ENCODE assay signal across 23 cellular contexts in genomic region chr11:45331839-45332485, GRCh38. TPM values are rescaled to one million over a fixed set of nuclear protein-coding genes. Genes with fewer than 3 reads are reported as not detected.
A peak's percentile ranks its signal among the peaks of the same experiment; 100 is the strongest.
DNase-seq lines count a peak whose midpoint lies in the region; ATAC-seq, FAIRE-seq and TF ChIP-seq lines count a peak whose summit lies in the region.
"Had no signal": no experiment of that assay in that cellular context is flagged by ENCODE, and none has a peak within 500 bp of the region (broad histone marks: within the 10 kb centered on the region; RNA-seq: fewer than 3 reads in every experiment).

No MANE protein-coding gene starts in this region.

- no peak overlapping the region for H3K4me3 ChIP-seq in GM23338
- H3K4me3 ChIP-seq in Panc1 (ENCODE audit: low read depth in 2 of 2, low read length in 2 of 2), result no peak overlapping the region
- H3K4me3 ChIP-seq in fibroblast of mammary gland (ENCODE audit: control insufficient read depth, low read depth, low read length), result no peak overlapping the region
- no peak overlapping the region for H3K4me3 ChIP-seq in HepG2 (replicated peaks in 1 of 3; ENCODE audit: insufficient read depth in 1 of 3, low read depth in 2 of 3, low read length in 3 of 3)
- H3K4me3 ChIP-seq: PC-9, SJCRH30, uterus had no signal

- H3K27me3 Mint-ChIP-seq in GM23338 (ENCODE audit: insufficient read depth, low read depth, poor library complexity), result peaks cover 4% of the 10 kb centered on the region

- H3F3A ChIP-seq in GM23338 (replicated peaks; ENCODE audit: low read depth), result no peaks in the 10 kb centered on the region

- intact Hi-C loops in Panc1 (cut with micrococcal nuclease; ENCODE audit: unreplicated experiment) (loop anchor here (1.0 to 10.0 kb wide), 2 partner anchors 222 to 397 kb away; no protein-coding TSS in a partner anchor), HepG2 (cut with micrococcal nuclease; ENCODE audit: unreplicated experiment) (loop anchor here (1.0 to 2.0 kb wide), 2 partner anchors 79 to 222 kb away; no protein-coding TSS in a partner anchor)

- CTCF ChIA-PET in Panc1 (lab: Charles Lee) (interaction anchor here (2.8 kb wide), 1 partner anchor 221 kb away, joined by 29 read pairs; no protein-coding TSS in a partner anchor), HepG2 (lab: Yijun Ruan, JAX; ENCODE audit: low intra/inter-chr PET ratio, low total read pairs) (interaction anchor here (1.0 to 3.2 kb wide), 3 partner anchors 221 to 440 kb away, joined by 3 to 22 read pairs (median 6); no protein-coding TSS in a partner anchor)

- H3K27ac ChIP-seq in GM23338 (ENCODE audit: low read depth), result no peak overlapping the region
- H3K27ac ChIP-seq in Panc1 (ENCODE audit: low read length), result no peak overlapping the region
- no peak overlapping the region for H3K27ac ChIP-seq in HepG2 (ENCODE audit: extremely low read length, insufficient read depth, low read length)
- H3K27ac ChIP-seq: brain microvascular endothelial cell, HL-60, PC-9, SJCRH30 had no signal

- no peak overlapping the region for H3K9ac ChIP-seq in HepG2 (ENCODE audit: insufficient read depth, low read depth, low read length)

- H4K20me1 ChIP-seq in GM23338 (replicated peaks; ENCODE audit: insufficient read depth) (no peaks in the 10 kb centered on the region), HepG2 (ENCODE audit: insufficient read depth, low read length) (no peaks in the 10 kb centered on the region)

- H3K27ac Mint-ChIP-seq in GM23338, result no peak overlapping the region
- no peak overlapping the region for H3K27ac Mint-ChIP-seq in stimulated activated effector memory CD8-positive, alpha-beta T cell treated with anti-CD3 and anti-CD28 coated beads, Interleukin-12 subunit alpha, Interleukin-12 subunit beta, amount 100 ng/mL, for 72 hours
- H3K27ac Mint-ChIP-seq: activated T-cell treated with anti-CD3 and anti-CD28 coated beads, Interleukin-2, amount 50 U/mL, for 72 hours; memory B cell; stimulated activated naive B cell treated with anti-CD40 and anti-IgM and Interleukin-4, amounts not matched to agents 10 μg/mL and 1 μg/mL and 100 μg/mL, for 72 hours; WTC11 had no signal

- H3K79me2 ChIP-seq in GM23338 (replicated peaks; ENCODE audit: insufficient read depth), result no peaks in the 10 kb centered on the region
- H3K79me2 ChIP-seq in HepG2 (ENCODE audit: insufficient read depth, low read length), result no peaks in the 10 kb centered on the region

- TF ChIP-seq CTCF in GM23338 (conservative IDR thresholded peaks at IDR 0.05; ENCODE audit: low read depth in 2 of 2), result peak in 1 of 2 experiments; percentile 36; a peak in 2 of 4 replicates
- TF ChIP-seq CTCF in Panc1 (IDR thresholded peaks at IDR 0.05), result no peak
- no peak for TF ChIP-seq CTCF in fibroblast of mammary gland (conservative IDR thresholded peaks at IDR 0.05; ENCODE audit: control insufficient read depth, insufficient read depth, low read depth, low read length)
- TF ChIP-seq CTCF in HepG2 (CRISPR knock-in tag; IDR thresholded peaks at IDR 0.05), result no peak

- no peak overlapping the region for H3K4me2 ChIP-seq in GM23338
- no peak overlapping the region for H3K4me2 ChIP-seq in HepG2 (ENCODE audit: low read depth, low read length)
- H3K4me2 ChIP-seq: PC-9 had no signal

- no peak overlapping the region for H3K4me3 Mint-ChIP-seq in GM23338
- no peak overlapping the region for H3K4me3 Mint-ChIP-seq in stimulated activated effector memory CD8-positive, alpha-beta T cell treated with anti-CD3 and anti-CD28 coated beads, Interleukin-12 subunit alpha, Interleukin-12 subunit beta, amount 100 ng/mL, for 72 hours
- H3K4me3 Mint-ChIP-seq: activated T-cell treated with anti-CD3 and anti-CD28 coated beads, Interleukin-2, amount 50 U/mL, for 72 hours; CD14-positive monocyte; memory B cell; neural crest cell; stimulated activated naive B cell treated with anti-CD40 and anti-IgM and Interleukin-4, amounts not matched to agents 10 μg/mL and 1 μg/mL and 100 μg/mL, for 72 hours; WTC11 had no signal

- TF ChIP-seq POLR2A in HepG2 (IDR thresholded peaks at IDR 0.05; ENCODE audit: insufficient read depth in 1 of 2, low read depth in 2 of 2, low read length in 2 of 2), result no peak

- TF ChIP-seq EP300 in HepG2 (IDR thresholded peaks at IDR 0.05; ENCODE audit: low read depth in 2 of 2, low read length in 2 of 2) (no peak), HepG2 (CRISPR knock-in tag; IDR thresholded peaks at IDR 0.05; ENCODE audit: borderline replicate concordance) (no peak)

- H3K9me3 ChIP-seq in Panc1 (ENCODE audit: control insufficient read depth, insufficient read depth, low read depth, low read length) (no peaks in the 10 kb centered on the region), HepG2 (ENCODE audit: low read length) (no peaks in the 10 kb centered on the region)
- H3K9me3 ChIP-seq: adrenal gland, uterus had no signal

- TF ChIP-seq RAD21 in HepG2 (CRISPR knock-in tag; IDR thresholded peaks at IDR 0.05), result no peak

- DNase-seq in GM23338 (ENCODE audit: low spot score) (peak; percentile 41), Panc1 (ENCODE audit: low read depth, low spot score) (peak; percentile 32), fibroblast of mammary gland (ENCODE audit: low read depth) (peak; percentile 17), HepG2 (ENCODE audit: low spot score) (no peak)
- DNase-seq in stimulated activated effector memory CD8-positive, alpha-beta T cell treated with anti-CD3 and anti-CD28 coated beads, Interleukin-12 subunit alpha, Interleukin-12 subunit beta, amount 100 ng/mL, for 72 hours (ENCODE audit: low spot score in 2 of 2), result peak in 1 of 2 donors; percentile 47
- DNase-seq: MV-4-11; stimulated activated naive B cell treated with anti-CD40 and anti-IgM and Interleukin-4, amounts not matched to agents 10 μg/mL and 1 μg/mL and 100 μg/mL, for 72 hours had no signal

- H3K9me2 ChIP-seq in GM23338 (ENCODE audit: insufficient read depth), result no peaks in the 10 kb centered on the region

- FAIRE-seq in HepG2 (lab: Jason Lieb, UNC), result no peak
- FAIRE-seq: colon, frontal cortex had no signal

- BruUV-seq in Panc1 (replicated peaks; lab: Mats Ljungman, UMichigan) (no TSS peak), HepG2 (replicated peaks; lab: Mats Ljungman, UMichigan) (no TSS peak)

- ATAC-seq in GM23338, result peak; percentile 59
- ATAC-seq in Panc1, result peak; percentile 37; the same call in 1 of the 2 replicates
- ATAC-seq in stimulated activated effector memory CD8-positive, alpha-beta T cell treated with anti-CD3 and anti-CD28 coated beads, Interleukin-12 subunit alpha, Interleukin-12 subunit beta, amount 100 ng/mL, for 72 hours, result peak; percentile 8
- ATAC-seq in HepG2, result no peak; the same call in 1 of the 3 replicates
- ATAC-seq in GM21447 (IDR thresholded peaks at IDR 0.05; ENCODE audit: unreplicated experiment), result no peak
- no peak for ATAC-seq in HG02763 (IDR thresholded peaks at IDR 0.05; ENCODE audit: unreplicated experiment)

- H3K36me3 ChIP-seq in GM23338 (ENCODE audit: insufficient read depth) (no peaks in the 10 kb centered on the region), Panc1 (ENCODE audit: control insufficient read depth, insufficient read depth, low read length) (no peaks in the 10 kb centered on the region), HepG2 (replicated peaks in 1 of 2; ENCODE audit: control insufficient read depth in 1 of 2, insufficient read depth in 2 of 2, low read length in 2 of 2) (no peaks in the 10 kb centered on the region)
- H3K36me3 ChIP-seq: adrenal gland, brain microvascular endothelial cell, SJCRH30, uterus had no signal

- POLR2A ChIA-PET in Panc1 (lab: Charles Lee) (no interaction called here), HepG2 (lab: Yijun Ruan, JAX) (no interaction called here)

- H2AFZ ChIP-seq in GM23338 (no peak overlapping the region), HepG2 (ENCODE audit: low read length) (no peak overlapping the region)
- H2AFZ ChIP-seq: PC-9 had no signal

- in situ Hi-C loops in Panc1 (cut with HindIII; ENCODE audit: low pct_unique_long_range_greater_than_20kb, low sequenced_read_pairs), result loop anchor here (25.0 kb wide), 1 partner anchor 220 kb away; no protein-coding TSS in a partner anchor
- in situ Hi-C loops in HepG2 (cut with HindIII; ENCODE audit: extremely low pct_ligation_motif_present, low pct_unique_long_range_greater_than_20kb), result loop anchor here (10.0 kb wide), 2 partner anchors 397 to 443 kb away; no protein-coding TSS in a partner anchor

- H3K9me3 Mint-ChIP-seq in GM23338, result peaks cover 3% of the 10 kb centered on the region; the same call in 1 of the 3 replicates
- H3K9me3 Mint-ChIP-seq in stimulated activated effector memory CD8-positive, alpha-beta T cell treated with anti-CD3 and anti-CD28 coated beads, Interleukin-12 subunit alpha, Interleukin-12 subunit beta, amount 100 ng/mL, for 72 hours, result no peaks in the 10 kb centered on the region

- H3K27me3 ChIP-seq in GM23338 (ENCODE audit: insufficient read depth) (no peaks in the 10 kb centered on the region), Panc1 (ENCODE audit: control insufficient read depth, insufficient read depth, low read length) (peaks cover 24% of the 10 kb centered on the region), HepG2 (ENCODE audit: control insufficient read depth in 1 of 2, insufficient read depth in 2 of 2, low read length in 2 of 2) (peaks cover 0 to 10% of the 10 kb centered on the region in 2 experiments; a peak in 2 of 5 replicates)
- H3K27me3 ChIP-seq: adrenal gland, brain microvascular endothelial cell, uterus had no signal

- WGBS in HepG2 (ENCODE audit: low lambda C conversion rate), result 0% methylated on average over 6 of the region's 9 CpGs

- H3K36me3 Mint-ChIP-seq in GM23338 (ENCODE audit: low read depth), result no peaks in the 10 kb centered on the region; the same call in 2 of the 3 replicates
- H3K36me3 Mint-ChIP-seq in stimulated activated effector memory CD8-positive, alpha-beta T cell treated with anti-CD3 and anti-CD28 coated beads, Interleukin-12 subunit alpha, Interleukin-12 subunit beta, amount 100 ng/mL, for 72 hours, result no peaks in the 10 kb centered on the region
- H3K36me3 Mint-ChIP-seq: CD14-positive monocyte; memory B cell; stimulated activated naive B cell treated with anti-CD40 and anti-IgM and Interleukin-4, amounts not matched to agents 10 μg/mL and 1 μg/mL and 100 μg/mL, for 72 hours had no signal

- no peaks in the 10 kb centered on the region for H3K4me1 ChIP-seq in GM23338 (ENCODE audit: insufficient read depth)
- H3K4me1 ChIP-seq in Panc1 (ENCODE audit: control insufficient read depth, insufficient read depth, low read length), result peaks cover 3% of the 10 kb centered on the region; the same call in 1 of the 2 replicates
- H3K4me1 ChIP-seq in HepG2 (ENCODE audit: insufficient read depth, low read length), result no peaks in the 10 kb centered on the region
- H3K4me1 ChIP-seq: adrenal gland, SJCRH30, uterus had no signal

- H3K4me1 Mint-ChIP-seq in GM23338, result peaks cover 6% of the 10 kb centered on the region; the same call in 2 of the 3 replicates
- peaks cover 4% of the 10 kb centered on the region for H3K4me1 Mint-ChIP-seq in stimulated activated effector memory CD8-positive, alpha-beta T cell treated with anti-CD3 and anti-CD28 coated beads, Interleukin-12 subunit alpha, Interleukin-12 subunit beta, amount 100 ng/mL, for 72 hours
- H3K4me1 Mint-ChIP-seq: CD14-positive monocyte had no signal

RNA-seq across cellular contexts. Expression of gene SYT13, which starts 45.8 kb away (rescaled TPM):
- 16.3 and 17.1 TPM in 2 replicates for total RNA-seq in GM23338 (2014; rRNA removed; shearing (Covaris generic))
- polyA plus RNA-seq in GM23338 (2016; fragmentation: Nextera tagmentation; extraction: Ambion mirVana) (3.4 and 3.5 TPM in 2 replicates), HepG2 (2011; rRNA removed) (0.13 and 0.26 TPM in 2 replicates)
- total RNA-seq in Panc1 (2021; ENCODE audit: unreplicated experiment) (0.13 TPM), HepG2 (2016; rRNA removed; fragmentation: Illumina TruSeq; extraction: Trizol) (0.02 and 0.14 TPM in 2 replicates)
- polyA plus RNA-seq in Panc1 (2012; ENCODE audit: insufficient read length), result not detected
- total RNA-seq in HepG2 (2016; cell fraction: cytosol; rRNA removed; fragmentation: Illumina TruSeq; extraction: Trizol; ENCODE audit: low read depth), result not detected in 2 replicates
- total RNA-seq in HepG2 (2016; cell fraction: insoluble cytoplasmic fraction; rRNA removed; fragmentation: Illumina TruSeq; extraction: Trizol), result 0.09 and 0.10 TPM in 2 replicates
- total RNA-seq in HepG2 (2016; cell fraction: membrane; rRNA removed; fragmentation: Illumina TruSeq; extraction: Trizol), result 0.06 and 0.07 TPM in 2 replicates
- total RNA-seq in HepG2 (2016; cell fraction: nucleus; rRNA removed; fragmentation: Illumina TruSeq; extraction: Trizol), result 0.25 TPM in 1 of 2 replicates, not detected in the other
- 0.12 and 0.13 TPM in 2 replicates for polyA plus RNA-seq in HepG2 (2011; cell fraction: cytosol; rRNA removed)
- 0.12 and 0.14 TPM in 2 replicates for polyA plus RNA-seq in HepG2 (2011; cell fraction: nucleus; rRNA removed)
- 0.09 TPM in 1 of 2 replicates, not detected in the other for polyA plus RNA-seq in HepG2 (2012)
- 0.02 and 0.09 TPM in 2 replicates for polyA plus RNA-seq in HepG2 (2016; cell fraction: cytosol; fragmentation: Illumina TruSeq; extraction: Trizol; ENCODE audit: low read depth)
- 0.11 and 0.19 TPM in 2 replicates for polyA plus RNA-seq in HepG2 (2016; cell fraction: insoluble cytoplasmic fraction; fragmentation: Illumina TruSeq; extraction: Trizol; ENCODE audit: low read depth)
- 0.03 and 0.13 TPM in 2 replicates for polyA plus RNA-seq in HepG2 (2016; cell fraction: membrane; fragmentation: Illumina TruSeq; extraction: Trizol; ENCODE audit: low read depth)
- polyA plus RNA-seq in HepG2 (2016; cell fraction: nucleus; fragmentation: Illumina TruSeq; extraction: Trizol; ENCODE audit: insufficient read depth, low read depth), result 0.08 TPM in 1 of 2 replicates, not detected in the other
- 0.28 and 0.60 TPM in 2 replicates for polyA minus RNA-seq in HepG2 (2011; rRNA and poly(A)+ RNA removed; ENCODE audit: low replicate concordance)
- polyA minus RNA-seq in HepG2 (2011; cell fraction: cytosol; rRNA and poly(A)+ RNA removed), result 0.40 TPM in 1 of 2 replicates, not detected in the other
- 0.12 and 0.13 TPM in 2 replicates for polyA minus RNA-seq in HepG2 (2011; cell fraction: nucleus; rRNA and poly(A)+ RNA removed)
- total RNA-seq: activated T-cell treated with anti-CD3 and anti-CD28 coated beads, Interleukin-2, amount 50 U/mL, for 72 hours; G401; PC-9; SJCRH30 had no signal
- polyA plus RNA-seq: CD14-positive monocyte had no signal

Comparison
In these comparisons a context has a peak if more than half of its experiments do, and no peak if none do; other contexts are left out.
1. ATAC-seq: peak in GM23338 (single experiment), Panc1 (single experiment) and stimulated activated effector memory CD8-positive, alpha-beta T cell treated with anti-CD3 and anti-CD28 coated beads, Interleukin-12 subunit alpha, Interleukin-12 subunit beta, amount 100 ng/mL, for 72 hours (single experiment); none in HepG2 (single experiment), GM21447 (single experiment) and HG02763 (single experiment).
2. RNA of gene SYT13, which starts 45.8 kb away (total RNA-seq): 16.3 to 17.1 TPM in GM23338; 0.13 TPM in Panc1 (single experiment) and 0.02 to 0.25 TPM in HepG2; every median in the first group is over 10 times any median in the second.